ENCODE assay signal across 10 cellular contexts in the genomic region with DNA sequence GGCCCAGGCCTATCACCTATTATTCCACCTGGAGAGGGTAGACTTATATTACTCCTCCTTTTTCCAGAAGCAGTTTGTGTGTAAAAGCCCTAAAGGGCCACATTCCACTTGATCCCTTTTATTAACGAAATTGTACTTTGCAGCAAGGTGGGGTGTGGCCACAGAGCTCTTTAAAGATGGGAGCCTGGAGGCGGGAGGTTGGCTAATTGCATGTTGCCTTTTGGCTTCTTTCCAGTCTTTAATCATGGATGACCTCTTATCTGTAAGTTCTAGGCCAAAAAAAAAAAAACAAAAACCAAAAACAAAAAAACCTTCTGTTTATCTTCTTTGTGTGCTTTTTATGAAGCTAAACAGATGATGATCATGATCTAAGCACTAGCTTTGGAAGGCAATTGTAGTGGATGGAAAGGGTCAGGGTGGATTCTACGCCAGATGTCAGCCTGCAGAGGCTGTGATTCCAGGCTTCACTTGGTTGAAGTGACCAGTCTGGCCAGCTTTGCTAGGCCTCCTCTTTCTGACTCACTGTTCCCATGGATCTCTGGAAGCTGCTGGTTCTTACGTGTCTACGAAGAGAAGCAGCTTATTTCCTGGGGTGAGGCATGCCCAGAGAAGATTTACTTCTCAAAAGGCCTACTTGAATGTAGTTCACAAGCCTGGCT.
DNase-seq lines count a peak whose midpoint lies in the region; ATAC-seq and TF ChIP-seq lines count a peak whose summit lies in the region.
"Had no signal": no experiment of that assay in that cellular context is flagged by ENCODE, and none has a peak within 500 bp of the region (broad histone marks: within the 10 kb centered on the region; RNA-seq: fewer than 3 reads in every experiment).

No MANE protein-coding gene starts in this region.

- H3K36me3 ChIP-seq in osteoblast (ENCODE audit: insufficient read depth, low read length) (no peaks in the 10 kb centered on the region), neuronal stem cell (replicated peaks in 1 of 2; ENCODE audit: control insufficient read depth in 2 of 2, insufficient read depth in 2 of 2, low read length in 2 of 2) (no peaks in the 10 kb centered on the region)

- H4K91ac ChIP-seq in neuronal stem cell (ENCODE audit: low read depth, low read length, poor library complexity), result no peak overlapping the region

- H2AFZ ChIP-seq in osteoblast (ENCODE audit: low read length), result no peak overlapping the region
- no peak overlapping the region for H2AFZ ChIP-seq in neuronal stem cell (ENCODE audit: low read length)

- ATAC-seq in GM18870 (IDR thresholded peaks at IDR 0.05; ENCODE audit: unreplicated experiment), result no peak

- no peak overlapping the region for H3K4ac ChIP-seq in neuronal stem cell (ENCODE audit: low read length)

- H3K4me1 ChIP-seq in osteoblast (ENCODE audit: insufficient read depth, low read length) (peaks cover 20% of the 10 kb centered on the region), neuronal stem cell (ENCODE audit: control insufficient read depth in 2 of 2, insufficient read depth in 1 of 2, low read depth in 1 of 2, low read length in 2 of 2) (peaks cover 9 to 13% of the 10 kb centered on the region in 2 donors)

- no peak overlapping the region for H4K8ac ChIP-seq in neuronal stem cell (ENCODE audit: low read depth, low read length)

- no peak overlapping the region for H3K4me3 Mint-ChIP-seq in activated CD4-positive, alpha-beta memory T cell treated with anti-CD3 and anti-CD28 coated beads, Interleukin-2, amount 10 ng/mL, durations not matched to agents 7 days and 5 days

- no peak overlapping the region for H2AK5ac ChIP-seq in neuronal stem cell (ENCODE audit: low read depth, low read length)

- H3K27me3 Mint-ChIP-seq in activated CD4-positive, alpha-beta memory T cell treated with anti-CD3 and anti-CD28 coated beads, Interleukin-2, amount 10 ng/mL, durations not matched to agents 7 days and 5 days, result no peaks in the 10 kb centered on the region

- no peak overlapping the region for H3K4me2 ChIP-seq in osteoblast (ENCODE audit: insufficient read depth, low read length)
- H3K4me2 ChIP-seq in neuronal stem cell (ENCODE audit: insufficient read depth, low read length, poor library complexity, severe bottlenecking), result no peak overlapping the region

- POLR2A ChIA-PET in activated CD4-positive, alpha-beta memory T cell treated with anti-CD3 and anti-CD28 coated beads, Interleukin-2, amount 10 ng/mL, durations not matched to agents 7 days and 5 days (lab: Charles Lee), result no interaction called here

- WGBS in neuronal stem cell (ENCODE audit: extremely low coverage in 2 of 2, insufficient read length in 2 of 2, insufficient replicate concordance in 1 of 2), 2 donors, result no CpG with 5 or more reads among the region's 5 CpGs

- no peaks in the 10 kb centered on the region for H4K20me1 ChIP-seq in osteoblast (ENCODE audit: insufficient read depth, low read length)

- H3K9me3 ChIP-seq in osteoblast (ENCODE audit: low read depth, low read length) (no peaks in the 10 kb centered on the region), neuronal stem cell (replicated peaks in 1 of 2; ENCODE audit: control insufficient read depth in 2 of 2, insufficient read depth in 1 of 2, low read depth in 1 of 2, low read length in 2 of 2) (no peaks in the 10 kb centered on the region)

- H3K9me3 Mint-ChIP-seq in activated CD4-positive, alpha-beta memory T cell treated with anti-CD3 and anti-CD28 coated beads, Interleukin-2, amount 10 ng/mL, durations not matched to agents 7 days and 5 days, result no peaks in the 10 kb centered on the region

- H3K4me1 Mint-ChIP-seq in activated CD4-positive, alpha-beta memory T cell treated with anti-CD3 and anti-CD28 coated beads, Interleukin-2, amount 10 ng/mL, durations not matched to agents 7 days and 5 days, result no peaks in the 10 kb centered on the region

- no peak overlapping the region for H3K23ac ChIP-seq in neuronal stem cell (ENCODE audit: low read depth, low read length, poor library complexity)

- no peak overlapping the region for H3K14ac ChIP-seq in neuronal stem cell (ENCODE audit: low read length)

- peak; percentile 10; the same call in 1 of the 2 replicates for TF ChIP-seq CTCF in AG10803 (conservative IDR thresholded peaks at IDR 0.05; ENCODE audit: low read length)
- no peak for TF ChIP-seq CTCF in fibroblast of the aortic adventitia (IDR thresholded peaks at IDR 0.05; ENCODE audit: insufficient read depth, low read length)
- no peak for TF ChIP-seq CTCF in osteoblast (IDR thresholded peaks at IDR 0.05; ENCODE audit: extremely low read depth, low read depth, low read length)

- no peak overlapping the region for H3K18ac ChIP-seq in neuronal stem cell (ENCODE audit: low read length)

- H3K4me3 ChIP-seq in AG10803 (ENCODE audit: low read length) (no peak overlapping the region), fibroblast of the aortic adventitia (ENCODE audit: low read depth, low read length) (no peak overlapping the region), osteoblast (ENCODE audit: insufficient read depth, low read length) (no peak overlapping the region), neuronal stem cell (ENCODE audit: low read length in 2 of 2) (no peak overlapping the region)

- peak overlapping the region; percentile 37 for H3K27ac ChIP-seq in osteoblast (ENCODE audit: low read depth, low read length)
- H3K27ac ChIP-seq in neuronal stem cell (replicated peaks; ENCODE audit: low read length), result no peak overlapping the region

- no peak overlapping the region for H3K27ac Mint-ChIP-seq in activated CD4-positive, alpha-beta memory T cell treated with anti-CD3 and anti-CD28 coated beads, Interleukin-2, amount 10 ng/mL, durations not matched to agents 7 days and 5 days

- H2BK120ac ChIP-seq in neuronal stem cell (ENCODE audit: low read depth, low read length), result no peak overlapping the region

- no peaks in the 10 kb centered on the region for H3K79me2 ChIP-seq in osteoblast (ENCODE audit: insufficient read depth, low read length)

- H3K27me3 ChIP-seq in osteoblast (ENCODE audit: insufficient read depth, low read length), result no peaks in the 10 kb centered on the region
- no peaks in the 10 kb centered on the region for H3K27me3 ChIP-seq in neuronal stem cell (ENCODE audit: control insufficient read depth in 3 of 3, insufficient read depth in 3 of 3, low read depth in 1 of 3, low read length in 3 of 3)

- DNase-seq in AG10803 (ENCODE audit: low read depth), result peak; percentile 96
- peak; percentile 84 for DNase-seq in NCI-H226
- DNase-seq in fibroblast of the aortic adventitia (ENCODE audit: low read depth), result peak; percentile 97
- peak; percentile 75 for DNase-seq in osteoblast (ENCODE audit: insufficient read length, low spot score, missing footprints)
- DNase-seq in activated CD4-positive, alpha-beta memory T cell treated with anti-CD3 and anti-CD28 coated beads, Interleukin-2, amount 10 ng/mL, durations not matched to agents 7 days and 5 days, result no peak
- DNase-seq in neuronal stem cell (ENCODE audit: low spot score), result no peak
- DNase-seq in T-helper 1 cell, result no peak
- DNase-seq: Calu3, NCI-H446 had no signal

- H2BK5ac ChIP-seq in neuronal stem cell (ENCODE audit: low read length), result no peak overlapping the region

- no peak overlapping the region for H3K9ac ChIP-seq in neuronal stem cell (ENCODE audit: low read depth, low read length, poor library complexity)

- H2BK12ac ChIP-seq in neuronal stem cell (ENCODE audit: low read length), result no peak overlapping the region

- CTCF ChIA-PET in activated CD4-positive, alpha-beta memory T cell treated with anti-CD3 and anti-CD28 coated beads, Interleukin-2, amount 10 ng/mL, durations not matched to agents 7 days and 5 days (lab: Charles Lee), result no interaction called here

- no peaks in the 10 kb centered on the region for H3K79me1 ChIP-seq in neuronal stem cell (ENCODE audit: low read depth, low read length)

- H3K36me3 Mint-ChIP-seq in activated CD4-positive, alpha-beta memory T cell treated with anti-CD3 and anti-CD28 coated beads, Interleukin-2, amount 10 ng/mL, durations not matched to agents 7 days and 5 days (ENCODE audit: low read depth), result no peaks in the 10 kb centered on the region

- no peak overlapping the region for H2BK15ac ChIP-seq in neuronal stem cell (ENCODE audit: low read length)

Comparison
In these comparisons a context has a peak if more than half of its experiments do, and no peak if none do; other contexts are left out.
1. DNase-seq: peak in AG10803 (single experiment), NCI-H226 (single experiment), fibroblast of the aortic adventitia (single experiment) and osteoblast (single experiment); none in activated CD4-positive, alpha-beta memory T cell treated with anti-CD3 and anti-CD28 coated beads, Interleukin-2, amount 10 ng/mL, durations not matched to agents 7 days and 5 days (single experiment), neuronal stem cell (single experiment) and T-helper 1 cell (0 of 5).